In the genomic region with DNA sequence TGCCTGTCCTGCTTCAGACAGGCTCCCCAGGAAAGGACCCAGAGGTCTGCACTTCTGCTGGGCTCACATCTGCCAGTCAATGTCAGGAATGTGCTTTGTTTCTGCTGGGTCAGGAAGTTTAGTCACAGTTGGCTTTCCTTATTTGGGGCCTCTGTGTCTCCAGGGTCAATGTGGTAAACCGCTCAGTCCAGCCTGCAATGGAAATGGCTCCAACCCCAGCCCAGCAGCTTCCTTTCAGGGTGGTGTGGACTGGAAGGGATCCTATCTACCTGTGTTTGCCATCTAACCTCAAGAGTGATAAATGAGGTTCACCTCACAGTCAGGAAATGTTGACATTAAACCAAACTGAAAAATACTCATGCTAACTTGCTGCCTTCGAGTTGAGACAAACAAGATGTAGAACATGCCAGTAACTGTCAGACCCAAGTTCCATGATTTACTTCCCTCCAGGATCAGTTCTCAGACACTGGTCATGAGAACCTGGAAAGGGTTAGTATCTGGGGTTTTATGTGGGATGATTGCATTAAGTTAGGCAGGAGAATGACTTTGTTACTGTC, we compare ENCODE assay signal across 1 cellular context.
TF ChIP-seq lines count a peak whose summit lies in the region.

No MANE protein-coding gene starts in this region.

TF ChIP-seq in K562, 482 proteins besides CTCF, POLR2A, EP300 and RAD21 (continued from another document):
- TF ChIP-seq, protein P1, sequence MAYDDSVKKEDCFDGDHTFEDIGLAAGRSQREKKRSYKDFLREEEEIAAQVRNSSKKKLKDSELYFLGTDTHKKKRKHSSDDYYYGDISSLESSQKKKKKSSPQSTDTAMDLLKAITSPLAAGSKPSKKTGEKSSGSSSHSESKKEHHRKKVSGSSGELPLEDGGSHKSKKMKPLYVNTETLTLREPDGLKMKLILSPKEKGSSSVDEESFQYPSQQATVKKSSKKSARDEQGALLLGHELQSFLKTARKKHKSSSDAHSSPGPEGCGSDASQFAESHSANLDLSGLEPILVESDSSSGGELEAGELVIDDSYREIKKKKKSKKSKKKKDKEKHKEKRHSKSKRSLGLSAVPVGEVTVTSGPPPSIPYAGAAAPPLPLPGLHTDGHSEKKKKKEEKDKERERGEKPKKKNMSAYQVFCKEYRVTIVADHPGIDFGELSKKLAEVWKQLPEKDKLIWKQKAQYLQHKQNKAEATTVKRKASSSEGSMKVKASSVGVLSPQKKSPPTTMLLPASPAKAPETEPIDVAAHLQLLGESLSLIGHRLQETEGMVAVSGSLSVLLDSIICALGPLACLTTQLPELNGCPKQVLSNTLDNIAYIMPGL (CRISPR knock-in tag; IDR thresholded peaks at IDR 0.05) = no peak
- TF ChIP-seq, protein P2, sequence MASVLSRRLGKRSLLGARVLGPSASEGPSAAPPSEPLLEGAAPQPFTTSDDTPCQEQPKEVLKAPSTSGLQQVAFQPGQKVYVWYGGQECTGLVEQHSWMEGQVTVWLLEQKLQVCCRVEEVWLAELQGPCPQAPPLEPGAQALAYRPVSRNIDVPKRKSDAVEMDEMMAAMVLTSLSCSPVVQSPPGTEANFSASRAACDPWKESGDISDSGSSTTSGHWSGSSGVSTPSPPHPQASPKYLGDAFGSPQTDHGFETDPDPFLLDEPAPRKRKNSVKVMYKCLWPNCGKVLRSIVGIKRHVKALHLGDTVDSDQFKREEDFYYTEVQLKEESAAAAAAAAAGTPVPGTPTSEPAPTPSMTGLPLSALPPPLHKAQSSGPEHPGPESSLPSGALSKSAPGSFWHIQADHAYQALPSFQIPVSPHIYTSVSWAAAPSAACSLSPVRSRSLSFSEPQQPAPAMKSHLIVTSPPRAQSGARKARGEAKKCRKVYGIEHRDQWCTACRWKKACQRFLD (CRISPR knock-in tag; IDR thresholded peaks at IDR 0.05) = peak; percentile 82
- TF ChIP-seq ZNF584 (CRISPR knock-in tag; IDR thresholded peaks at IDR 0.05; ENCODE audit: low read depth) = 0 out of 2 replicates have a peak, but pooled peaks have one; percentile 54
